ENCODE assay signal across 21 cellular contexts in genomic region chr5:33816791-33817190, GRCh38.
DNase-seq lines count a peak whose midpoint lies in the region; ATAC-seq, FAIRE-seq and TF ChIP-seq lines count a peak whose summit lies in the region.
"Had no signal": no experiment of that assay in that cellular context is flagged by ENCODE, and none has a peak within 500 bp of the region (broad histone marks: within the 10 kb centered on the region; RNA-seq: fewer than 3 reads in every experiment).

No MANE protein-coding gene starts in this region.

- peaks cover 0 to 30% of the 10 kb centered on the region in 2 experiments; a peak in 2 of 4 replicates for H3K79me1 ChIP-seq in IMR-90 (ENCODE audit: low read depth in 1 of 2, low read length in 2 of 2)

- no peak for TF ChIP-seq RAD21 in IMR-90 (IDR thresholded peaks at IDR 0.05; ENCODE audit: low read length)
- no peak for TF ChIP-seq RAD21 in K562 (CRISPR knock-in tag; conservative IDR thresholded peaks at IDR 0.05 in 1 of 2, IDR thresholded peaks at IDR 0.05 in 1 of 2)

- H3K4ac ChIP-seq in IMR-90 (ENCODE audit: low read depth, low read length) = peak overlapping the region; percentile 80; the same call in 1 of the 2 replicates

- H4K91ac ChIP-seq in IMR-90 (ENCODE audit: insufficient read depth, low read depth, low read length) = no peak overlapping the region

- no peak overlapping the region for H3K27ac ChIP-seq in IMR-90 (ENCODE audit: insufficient read depth, low read length)
- no peak overlapping the region for H3K27ac ChIP-seq in K562 (ENCODE audit: extremely low read depth, low read depth, low read length)
- no peak overlapping the region for H3K27ac ChIP-seq in suprapubic skin
- H3K27ac ChIP-seq: ascending aorta, hepatocyte, WERI-Rb-1 had no signal

- TF ChIP-seq CTCF in IMR-90 (conservative IDR thresholded peaks at IDR 0.05; ENCODE audit: low read depth, low read length) (no peak), K562 (IDR thresholded peaks at IDR 0.05 in 2 of 3, conservative IDR thresholded peaks at IDR 0.05 in 1 of 3; ENCODE audit: insufficient read depth in 2 of 3, low read depth in 1 of 3, low read length in 3 of 3) (no peak), suprapubic skin (IDR thresholded peaks at IDR 0.05) (no peak)

- CTCF ChIA-PET in IMR-90 (lab: Yijun Ruan, JAX) (interaction anchor here (0.6 to 0.7 kb wide), 2 partner anchors 89 to 221 kb away, joined by 3 to 4 read pairs; no protein-coding TSS in a partner anchor), K562 (lab: Yijun Ruan, JAX; ENCODE audit: low intra/inter-chr PET ratio) (no interaction called here)

- H3K4me3 ChIP-seq in IMR-90 (ENCODE audit: insufficient read depth, low read depth, low read length) = no peak overlapping the region
- H3K4me3 ChIP-seq in K562 = no peak overlapping the region
- no peak overlapping the region for H3K4me3 ChIP-seq in suprapubic skin
- H3K4me3 ChIP-seq: ascending aorta, hepatocyte had no signal

- H3K9me3 ChIP-seq in IMR-90 (ENCODE audit: control insufficient read depth, insufficient read depth, low read length) = peaks cover 2% of the 10 kb centered on the region; the same call in 1 of the 2 replicates
- no peaks in the 10 kb centered on the region for H3K9me3 ChIP-seq in K562 (replicated peaks; ENCODE audit: control insufficient read depth, insufficient read depth, low read depth, low read length)
- H3K9me3 ChIP-seq in suprapubic skin = no peaks in the 10 kb centered on the region
- H3K9me3 ChIP-seq: ascending aorta had no signal

- H3K14ac ChIP-seq in IMR-90 (replicated peaks; ENCODE audit: low read depth, low read length) = peak overlapping the region; percentile 85

- H2BK15ac ChIP-seq in IMR-90 (ENCODE audit: low read depth, low read length) = no peak overlapping the region

- H4K20me1 ChIP-seq in IMR-90 (ENCODE audit: insufficient read depth, low read length) (no peaks in the 10 kb centered on the region), K562 (replicated peaks; ENCODE audit: control insufficient read depth, insufficient read depth, low read length) (no peaks in the 10 kb centered on the region)

- no CpG with 5 or more reads among the region's 1 CpG for WGBS in IMR-90 (ENCODE audit: extremely low coverage in 2 of 2, insufficient read length in 1 of 2), 2 experiments
- WGBS in K562 (ENCODE audit: insufficient coverage, low coverage, missing lambda C conversion rate) = 0% methylated on average over 1 of the region's 1 CpG
- 56% methylated on average over 1 of the region's 1 CpG for WGBS in suprapubic skin

- no peaks in the 10 kb centered on the region for H3K27me3 ChIP-seq in IMR-90 (ENCODE audit: control insufficient read depth, insufficient read depth, low read length)
- H3K27me3 ChIP-seq in K562 (ENCODE audit: control insufficient read depth in 2 of 2, insufficient read depth in 2 of 2, low read length in 2 of 2) = no peaks in the 10 kb centered on the region
- no peaks in the 10 kb centered on the region for H3K27me3 ChIP-seq in suprapubic skin
- H3K27me3 ChIP-seq: ascending aorta, hepatocyte had no signal

- peak overlapping the region; percentile 47 for H2BK5ac ChIP-seq in IMR-90 (ENCODE audit: low read depth, low read length, poor library complexity, severe bottlenecking)

- no peak overlapping the region for H3K56ac ChIP-seq in IMR-90 (ENCODE audit: extremely low read depth, insufficient read depth, low read length)

- DNase-seq in IMR-90 (peak; percentile 75), K562 (ENCODE audit: extremely low read depth in 1 of 4, low spot score in 3 of 4) (no peak), fibroblast of the conjunctiva (ENCODE audit: low read depth) (peak; percentile 61), sciatic nerve (ENCODE audit: low spot score) (no peak), suprapubic skin (ENCODE audit: low spot score in 2 of 2) (no peak), cerebellar nuclear complex (lab: John Stamatoyannopoulos, UW) (no peak)
- DNase-seq: activated CD4-positive, alpha-beta memory T cell treated with anti-CD3 and anti-CD28 coated beads, Interleukin-2, amount 10 ng/mL, durations not matched to agents 7 days and 5 days; activated naive CD4-positive, alpha-beta T cell treated with anti-CD3 and anti-CD28 coated beads, Interleukin-2, amount 10 ng/mL, durations not matched to agents 7 days and 5 days; activated T-cell treated with anti-CD3 and anti-CD28 coated beads, Interleukin-2, amount 50 U/mL, for 24 hours; erythroblast; H9; left colon; NCI-H1694; NCI-H446 treated with DMSO at 0.1 percent for 48 hours; SHP77 treated with DMSO at 0.1 percent for 48 hours; stimulated activated CD4-positive, alpha-beta T cell treated with anti-CD3 and anti-CD28 coated beads, Interleukin-4, amount 100 ng/mL, for 1 hour; T-helper 2 cell; WERI-Rb-1 had no signal

- POLR2A ChIA-PET in IMR-90 (lab: Charles Lee; ENCODE audit: unreplicated experiment) (no interaction called here), K562 (lab: Yijun Ruan, JAX) (no interaction called here)

- H2AFZ ChIP-seq in IMR-90 (replicated peaks; ENCODE audit: low read length, poor library complexity) = no peak overlapping the region
- H2AFZ ChIP-seq in K562 (ENCODE audit: low read depth, low read length) = no peak overlapping the region
- H2AFZ ChIP-seq: hepatocyte had no signal

- H3K23ac ChIP-seq in IMR-90 (ENCODE audit: low read depth, low read length) = peak overlapping the region; percentile 37; the same call in 1 of the 2 replicates

- TF ChIP-seq POLR2A in IMR-90 (IDR thresholded peaks at IDR 0.05; ENCODE audit: low read depth, low read length) = no peak
- TF ChIP-seq POLR2A in K562 (conservative IDR thresholded peaks at IDR 0.05) = no peak
- no peak for TF ChIP-seq POLR2A in suprapubic skin (IDR thresholded peaks at IDR 0.05)

- FAIRE-seq in K562 (lab: Jason Lieb, UNC) = peak; percentile 19

- ATAC-seq in IMR-90 (ENCODE audit: low read depth) = peak; percentile 85
- no peak for ATAC-seq in K562
- ATAC-seq in sciatic nerve = peak; percentile 81
- no peak for ATAC-seq in GM19467 (IDR thresholded peaks at IDR 0.05; ENCODE audit: unreplicated experiment)
- ATAC-seq: left colon had no signal

- H3K4me2 ChIP-seq in IMR-90 (ENCODE audit: low read depth, low read length) (no peak overlapping the region; the same call in 1 of the 2 replicates), K562 (ENCODE audit: insufficient read depth, low read length) (no peak overlapping the region)
- H3K4me2 ChIP-seq: hepatocyte had no signal

- peak overlapping the region; percentile 81; the same call in 1 of the 2 replicates for H2BK120ac ChIP-seq in IMR-90 (ENCODE audit: low read depth, low read length)

- H3K18ac ChIP-seq in IMR-90 (ENCODE audit: low read depth, low read length) = no peak overlapping the region

- no peak for TF ChIP-seq EP300 in K562 (IDR thresholded peaks at IDR 0.05; ENCODE audit: low read length)
- no peak for TF ChIP-seq EP300 in suprapubic skin (IDR thresholded peaks at IDR 0.05)

- intact Hi-C loops in IMR-90 (cut with micrococcal nuclease) (no loop called here), K562 (cut with micrococcal nuclease) (no loop called here), sciatic nerve (cut with DNase I) (no loop called here)

- H3K36me3 ChIP-seq in IMR-90 (ENCODE audit: control insufficient read depth, insufficient read depth, low read length) (no peaks in the 10 kb centered on the region), K562 (ENCODE audit: control insufficient read depth, insufficient read depth, low read length) (no peaks in the 10 kb centered on the region), suprapubic skin (no peaks in the 10 kb centered on the region)
- H3K36me3 ChIP-seq: ascending aorta, WERI-Rb-1 had no signal

- H3K9ac ChIP-seq in IMR-90 (ENCODE audit: low read depth, low read length) (no peak overlapping the region), K562 (ENCODE audit: insufficient read depth in 1 of 2, low read depth in 2 of 2, low read length in 2 of 2) (no peak overlapping the region)

- BruUV-seq in IMR-90 (replicated peaks; lab: Mats Ljungman, UMichigan) (no TSS peak), K562 (replicated peaks; lab: Mats Ljungman, UMichigan) (no TSS peak)

- H2BK20ac ChIP-seq in IMR-90 (ENCODE audit: low read depth, low read length) = peak overlapping the region; percentile 52; the same call in 1 of the 2 replicates

- in situ Hi-C loops in IMR-90 (cut with MboI; ENCODE audit: low sequenced_read_pairs) = no loop called here
- in situ Hi-C loops in K562 (cut with MboI) = no loop called here

- dilution Hi-C loops in IMR-90 (cut with HindIII; ENCODE audit: low sequenced_read_pairs, unreplicated experiment) = no loop called here

- no peak overlapping the region; a peak in 1 of 4 replicates for H4K8ac ChIP-seq in IMR-90 (ENCODE audit: low read depth in 2 of 2, low read length in 2 of 2)

- peaks cover 2% of the 10 kb centered on the region for H3K4me1 ChIP-seq in IMR-90 (ENCODE audit: control insufficient read depth, insufficient read depth, low read length)
- H3K4me1 ChIP-seq in K562 (replicated peaks in 1 of 2; ENCODE audit: control insufficient read depth in 2 of 2, insufficient read depth in 2 of 2, low read length in 2 of 2) = no peaks in the 10 kb centered on the region
- H3K4me1 ChIP-seq in suprapubic skin = no peaks in the 10 kb centered on the region
- H3K4me1 ChIP-seq: ascending aorta had no signal

- H2AK9ac ChIP-seq in IMR-90 (replicated peaks; ENCODE audit: low read depth, low read length, poor library complexity) = no peak overlapping the region

- peaks cover 4% of the 10 kb centered on the region; the same call in 1 of the 2 replicates for H3K9me1 ChIP-seq in IMR-90 (ENCODE audit: insufficient read depth, low read length)
- H3K9me1 ChIP-seq in K562 (ENCODE audit: control insufficient read depth, insufficient read depth, low read length) = no peaks in the 10 kb centered on the region

- H4K5ac ChIP-seq in IMR-90 (ENCODE audit: low read depth, low read length) = no peak overlapping the region

- no peaks in the 10 kb centered on the region for H3K79me2 ChIP-seq in K562 (ENCODE audit: control insufficient read depth, insufficient read depth, low read length)
- H3K79me2 ChIP-seq: hepatocyte had no signal

- H2AK5ac ChIP-seq in IMR-90 (ENCODE audit: low read depth, low read length) = peak overlapping the region; percentile 87; the same call in 1 of the 2 replicates

TF ChIP-seq in IMR-90, 13 proteins besides CTCF, POLR2A, EP300 and RAD21 (continues in another document):
- TF ChIP-seq CEBPB (IDR thresholded peaks at IDR 0.05; ENCODE audit: low read depth, low read length) = peak; percentile 11; the same call in 1 of the 2 replicates

TF ChIP-seq in K562, 482 proteins besides CTCF, POLR2A, EP300 and RAD21:
- TF ChIP-seq KLF10 (CRISPR knock-in tag; IDR thresholded peaks at IDR 0.05) (no peak), ZNF239 (CRISPR knock-in tag; IDR thresholded peaks at IDR 0.05) (no peak)
TF ChIP-seq in K562: peak in this region for 0.

Comparison
In these comparisons a context has a peak if more than half of its experiments do, and no peak if none do; other contexts are left out.
1. ATAC-seq: peak in IMR-90 (single experiment) and sciatic nerve (single experiment); none in K562 (single experiment) and GM19467 (single experiment).
2. DNase-seq: peak in IMR-90 (single experiment) and fibroblast of the conjunctiva (single experiment); none in K562 (0 of 4), sciatic nerve (single experiment), suprapubic skin (0 of 2) and cerebellar nuclear complex (0 of 2).